In genomic region chr15:101295607-101296225, GRCh38 we compare ENCODE assay signal across 8 cellular contexts. TPM values are rescaled to one million over a fixed set of nuclear protein-coding genes. Genes with fewer than 3 reads are reported as not detected.
DNase-seq lines count a peak whose midpoint lies in the region; ATAC-seq and TF ChIP-seq lines count a peak whose summit lies in the region.

No MANE protein-coding gene starts in this region.

- H3K4me1 Mint-ChIP-seq in T-helper 1 cell treated with Interleukin-12 subunit alpha and Interleukin-12 subunit beta and Interleukin-4 antibody, amounts not matched to agents 30 μg/mL and 1 μg/mL, for 36 hours (ENCODE audit: low read depth): peaks cover 29% of the 10 kb centered on the region
- H3K4me1 Mint-ChIP-seq in progenitor cell of endocrine pancreas (ENCODE audit: low read depth): peaks cover 21% of the 10 kb centered on the region

- H3K4me3 ChIP-seq in foreskin fibroblast (ENCODE audit: low read depth in 1 of 2, low read length in 2 of 2): peak overlapping the region; percentile 76 to 92

- peak overlapping the region; percentile 74 for H3K27ac Mint-ChIP-seq in T-helper 1 cell treated with Interleukin-12 subunit alpha and Interleukin-12 subunit beta and Interleukin-4 antibody, amounts not matched to agents 30 μg/mL and 1 μg/mL, for 36 hours
- peak overlapping the region; percentile 86 for H3K27ac Mint-ChIP-seq in progenitor cell of endocrine pancreas

- ATAC-seq in HG03520 (IDR thresholded peaks at IDR 0.05; ENCODE audit: unreplicated experiment) (no peak), HG03108 (IDR thresholded peaks at IDR 0.05; ENCODE audit: unreplicated experiment) (no peak)

- DNase-seq in T-helper 1 cell (no peak), foreskin fibroblast (peak in 1 of 2 donors; percentile 41), progenitor cell of endocrine pancreas (ENCODE audit: low spot score, unreplicated experiment) (no peak), GM13976 (ENCODE audit: low spot score) (no peak)

- H3K4me3 Mint-ChIP-seq in T-helper 1 cell treated with Interleukin-12 subunit alpha and Interleukin-12 subunit beta and Interleukin-4 antibody, amounts not matched to agents 30 μg/mL and 1 μg/mL, for 36 hours: peak overlapping the region; percentile 98
- H3K4me3 Mint-ChIP-seq in progenitor cell of endocrine pancreas (ENCODE audit: low read depth): peak overlapping the region; percentile 97

- no peaks in the 10 kb centered on the region for H3K9me3 Mint-ChIP-seq in T-helper 1 cell treated with Interleukin-12 subunit alpha and Interleukin-12 subunit beta and Interleukin-4 antibody, amounts not matched to agents 30 μg/mL and 1 μg/mL, for 36 hours
- no peaks in the 10 kb centered on the region for H3K9me3 Mint-ChIP-seq in progenitor cell of endocrine pancreas (ENCODE audit: low read depth)

- H3K36me3 Mint-ChIP-seq in T-helper 1 cell treated with Interleukin-12 subunit alpha and Interleukin-12 subunit beta and Interleukin-4 antibody, amounts not matched to agents 30 μg/mL and 1 μg/mL, for 36 hours (ENCODE audit: low read depth): peaks cover 22% of the 10 kb centered on the region
- no peaks in the 10 kb centered on the region for H3K36me3 Mint-ChIP-seq in progenitor cell of endocrine pancreas (ENCODE audit: insufficient read depth)

- peak overlapping the region; percentile 96 for H3K27ac ChIP-seq in VCaP

- in situ Hi-C loops in GM13976 (cut with MboI; ENCODE audit: low sequenced_read_pairs, unreplicated experiment): loop anchor here (10.0 kb wide), 1 partner anchor 199 kb away; no protein-coding TSS in a partner anchor

- no peaks in the 10 kb centered on the region for H3K27me3 Mint-ChIP-seq in T-helper 1 cell treated with Interleukin-12 subunit alpha and Interleukin-12 subunit beta and Interleukin-4 antibody, amounts not matched to agents 30 μg/mL and 1 μg/mL, for 36 hours (ENCODE audit: low read depth)
- H3K27me3 Mint-ChIP-seq in progenitor cell of endocrine pancreas: no peaks in the 10 kb centered on the region

- TF ChIP-seq CTCF in VCaP (conservative IDR thresholded peaks at IDR 0.05) (no peak), foreskin fibroblast (IDR thresholded peaks at IDR 0.05; ENCODE audit: low read depth, low read length) (no peak), progenitor cell of endocrine pancreas (IDR thresholded peaks at IDR 0.05; ENCODE audit: unreplicated experiment) (no peak), GM13976 (IDR thresholded peaks at IDR 0.05; ENCODE audit: borderline replicate concordance, control extremely low read depth, extremely low read depth, insufficient read depth, missing control alignments) (no peak)

RNA-seq across cellular contexts. Expression of gene SNRPA1, which starts 0.7 kb away (rescaled TPM):
- 70.6 and 78.6 TPM in 2 replicates for total RNA-seq in progenitor cell of endocrine pancreas

RNA-seq across cellular contexts. Expression of gene SELENOS, which starts 18.4 kb away (rescaled TPM):
- total RNA-seq in progenitor cell of endocrine pancreas: 44.7 and 51.9 TPM in 2 replicates

RNA-seq across cellular contexts. Expression of gene CHSY1, which starts 43.9 kb away (rescaled TPM):
- 33.2 and 36.7 TPM in 2 replicates for total RNA-seq in progenitor cell of endocrine pancreas
